In genomic region chr7:1809070-1809469, GRCh38 we compare ENCODE assay signal across 31 cellular contexts.
"Had no signal": no experiment of that assay in that cellular context is flagged by ENCODE, and none has a peak within 500 bp of the region (broad histone marks: within the 10 kb centered on the region; RNA-seq: fewer than 3 reads in every experiment).

No MANE protein-coding gene starts in this region.

- H3K9me3 Mint-ChIP-seq: activated B cell treated with CpG ODN at 0.5 μM for 24 hours; activated CD4-positive, alpha-beta T cell treated with anti-CD3 and anti-CD28 coated beads, Interleukin-2, amount 10 ng/mL, durations not matched to agents 24 days and 14 days; activated T-cell treated with anti-CD3 and anti-CD28 coated beads, Interleukin-2, amount 50 U/mL, for 24 hours; activated T-helper 1 cell treated with anti-CD3 and anti-CD28 coated beads, Interleukin-12 subunit alpha, Interleukin-12 subunit beta, Interleukin-2, Interleukin-4 antibody, amounts not matched to agents 30 ng/mL and 10 ng/mL and 1 ng/mL, durations not matched to agents 14 hours and 24 hours and 36 hours; T-cell had no signal

- H3K4me3 Mint-ChIP-seq: activated B cell treated with CpG ODN at 0.5 μM for 24 hours; activated CD4-positive, alpha-beta T cell treated with anti-CD3 and anti-CD28 coated beads, Interleukin-2, amount 10 ng/mL, durations not matched to agents 24 days and 14 days; activated naive CD8-positive, alpha-beta T cell; activated T-cell treated with anti-CD3 and anti-CD28 coated beads, Interleukin-2, amount 50 U/mL, for 24 hours; activated T-helper 1 cell treated with anti-CD3 and anti-CD28 coated beads, Interleukin-12 subunit alpha, Interleukin-12 subunit beta, Interleukin-2, Interleukin-4 antibody, amounts not matched to agents 30 ng/mL and 10 ng/mL and 1 ng/mL, durations not matched to agents 14 hours and 24 hours and 36 hours; T-cell had no signal

- ATAC-seq: Panc1, Right ventricle myocardium inferior, T-cell had no signal

- DNase-seq: activated B cell treated with CpG ODN at 0.5 μM for 24 hours; activated CD4-positive, alpha-beta T cell treated with anti-CD3 and anti-CD28 coated beads for 1 hour; activated CD4-positive, alpha-beta T cell treated with anti-CD3 and anti-CD28 coated beads, Interleukin-2, amount 10 ng/mL, durations not matched to agents 24 days and 14 days; activated CD4-positive, alpha-beta T cell treated with anti-CD3 and anti-CD28 coated beads, Interleukin-2, amount 50 U/mL, for 48 hours; activated effector memory CD4-positive, alpha-beta T cell treated with Interleukin-2 at 50 U/mL for 16 hours; activated naive CD4-positive, alpha-beta T cell; activated T-cell treated with anti-CD3 and anti-CD28 coated beads, Interleukin-2, amount 50 U/mL, for 24 hours; amygdala; brain microvascular endothelial cell; NCI-H1092; NCI-H1417 treated with DMSO at 0.1 percent for 48 hours; NCI-H1694; NCI-H2029; NCI-H2107; NCI-H2171 treated with DMSO at 0.1 percent for 48 hours; NCI-H226; NCI-H526; NCI-H774; NK-92 treated with Interleukin-12 subunit alpha and Interleukin-12 subunit beta, amount 100 ng/mL, for 24 hours; OCI-M1; RPMI8226; T-cell; T-helper 2 cell; T1000 had no signal

- H3K27ac Mint-ChIP-seq: activated B cell treated with CpG ODN at 0.5 μM for 24 hours; activated CD4-positive, alpha-beta T cell treated with anti-CD3 and anti-CD28 coated beads, Interleukin-2, amount 10 ng/mL, durations not matched to agents 24 days and 14 days; activated naive CD8-positive, alpha-beta T cell; activated T-cell treated with anti-CD3 and anti-CD28 coated beads, Interleukin-2, amount 50 U/mL, for 24 hours; activated T-helper 1 cell treated with anti-CD3 and anti-CD28 coated beads, Interleukin-12 subunit alpha, Interleukin-12 subunit beta, Interleukin-2, Interleukin-4 antibody, amounts not matched to agents 30 ng/mL and 10 ng/mL and 1 ng/mL, durations not matched to agents 14 hours and 24 hours and 36 hours; T-cell had no signal

- H3K36me3 ChIP-seq: brain microvascular endothelial cell, cardiac muscle cell had no signal

- H3K27ac ChIP-seq: brain microvascular endothelial cell, cardiac muscle cell, KMS-11, SK-N-MC had no signal

- H3K36me3 Mint-ChIP-seq: activated naive CD8-positive, alpha-beta T cell; T-cell had no signal

- H3K27me3 ChIP-seq: brain microvascular endothelial cell, cardiac muscle cell had no signal

- H3K4me3 ChIP-seq: cardiac muscle cell, SK-N-MC had no signal

- H3K4me1 Mint-ChIP-seq: activated B cell treated with CpG ODN at 0.5 μM for 24 hours; activated CD4-positive, alpha-beta T cell treated with anti-CD3 and anti-CD28 coated beads, Interleukin-2, amount 10 ng/mL, durations not matched to agents 24 days and 14 days; T-cell had no signal

- H3K27me3 Mint-ChIP-seq: activated B cell treated with CpG ODN at 0.5 μM for 24 hours; activated CD4-positive, alpha-beta T cell treated with anti-CD3 and anti-CD28 coated beads, Interleukin-2, amount 10 ng/mL, durations not matched to agents 24 days and 14 days; activated naive CD8-positive, alpha-beta T cell; activated T-cell treated with anti-CD3 and anti-CD28 coated beads, Interleukin-2, amount 50 U/mL, for 24 hours had no signal
